17 cellular contexts compared by ENCODE assay signal in genomic region chr5:69528015-69528414, GRCh38. TPM values are rescaled to one million over a fixed set of nuclear protein-coding genes. Genes with fewer than 3 reads are reported as not detected.
DNase-seq lines count a peak whose midpoint lies in the region; ATAC-seq, FAIRE-seq and TF ChIP-seq lines count a peak whose summit lies in the region.
"Had no signal": no experiment of that assay in that cellular context is flagged by ENCODE, and none has a peak within 500 bp of the region (broad histone marks: within the 10 kb centered on the region; RNA-seq: fewer than 3 reads in every experiment).

No MANE protein-coding gene starts in this region.

- H3K27ac ChIP-seq in esophagus squamous epithelium = peak overlapping the region in 3 of 4 donors; percentile 11 to 60 (median 24)
- H3K27ac ChIP-seq: SJCRH30, suprapubic skin had no signal

- ATAC-seq in HG03025 (IDR thresholded peaks at IDR 0.05; ENCODE audit: low FRiP score, unreplicated experiment) = no peak
- ATAC-seq: sciatic nerve had no signal

- 44% methylated on average over 5 of the region's 5 CpGs for WGBS in esophagus squamous epithelium, 2 donors

- H3K27me3 ChIP-seq in H7 (ENCODE audit: control insufficient read depth, insufficient read depth, low read length) = no peaks in the 10 kb centered on the region
- no peaks in the 10 kb centered on the region for H3K27me3 ChIP-seq in esophagus squamous epithelium
- H3K27me3 ChIP-seq: SJCRH30, suprapubic skin had no signal

- peak; percentile 24 for DNase-seq in H7
- DNase-seq in NCI-H510A treated with DMSO at 0.1 percent for 48 hours (lab: John Stamatoyannopoulos, UW) = peak; percentile 39
- DNase-seq in esophagus squamous epithelium (lab: John Stamatoyannopoulos, UW) = no peak
- no peak for DNase-seq in progenitor cell of endocrine pancreas (ENCODE audit: low spot score, unreplicated experiment)
- DNase-seq in D721Med (ENCODE audit: insufficient read length, low spot score) = no peak
- no peak for DNase-seq in cerebellum (ENCODE audit: low spot score)
- DNase-seq in NCI-H524 (lab: John Stamatoyannopoulos, UW) = no peak
- DNase-seq: activated B cell treated with CpG ODN at 0.5 μM for 24 hours; activated CD8-positive, alpha-beta memory T cell treated with anti-CD3 and anti-CD28 coated beads for 24 hours; NCI-H1048; SJCRH30; stimulated activated CD4-positive, alpha-beta T cell treated with anti-CD3 and anti-CD28 coated beads, Interleukin-2, amount 100 ng/mL, for 24 hours; T-helper 2 cell had no signal

- no peak for TF ChIP-seq POLR2A in esophagus squamous epithelium (IDR thresholded peaks at IDR 0.05)

- H3K9me3 ChIP-seq in esophagus squamous epithelium = no peaks in the 10 kb centered on the region
- H3K9me3 ChIP-seq: SJCRH30, suprapubic skin had no signal

- H3K4me3 ChIP-seq in H7 (ENCODE audit: insufficient read depth, low read depth, low read length) = no peak overlapping the region
- no peak overlapping the region for H3K4me3 ChIP-seq in esophagus squamous epithelium
- H3K4me3 ChIP-seq: SJCRH30, suprapubic skin had no signal

- FAIRE-seq in D721Med (lab: Jason Lieb, UNC) = no peak

- H3K4me3 Mint-ChIP-seq in progenitor cell of endocrine pancreas (ENCODE audit: low read depth) = no peak overlapping the region
- H3K4me3 Mint-ChIP-seq: activated B cell treated with CpG ODN at 0.5 μM for 24 hours, IgD-negative memory B cell had no signal

- no peaks in the 10 kb centered on the region for H3K9me3 Mint-ChIP-seq in progenitor cell of endocrine pancreas (ENCODE audit: low read depth)
- H3K9me3 Mint-ChIP-seq: activated B cell treated with CpG ODN at 0.5 μM for 24 hours, IgD-negative memory B cell had no signal

- TF ChIP-seq CTCF in esophagus squamous epithelium (IDR thresholded peaks at IDR 0.05) = no peak
- no peak for TF ChIP-seq CTCF in progenitor cell of endocrine pancreas (IDR thresholded peaks at IDR 0.05; ENCODE audit: unreplicated experiment)
- no peak for TF ChIP-seq CTCF in D721Med (IDR thresholded peaks at IDR 0.05; ENCODE audit: insufficient read depth, missing control alignments)

- H3K27ac Mint-ChIP-seq in progenitor cell of endocrine pancreas = peak overlapping the region; percentile 64
- H3K27ac Mint-ChIP-seq: activated B cell treated with CpG ODN at 0.5 μM for 24 hours, IgD-negative memory B cell had no signal

- intact Hi-C loops in esophagus squamous epithelium (cut with DNase I) = no loop called here

- no peaks in the 10 kb centered on the region; the same call in none of the 2 replicates for H3K36me3 ChIP-seq in H7 (replicated peaks; ENCODE audit: control insufficient read depth, insufficient read depth, low read length)
- no peaks in the 10 kb centered on the region for H3K36me3 ChIP-seq in esophagus squamous epithelium
- H3K36me3 ChIP-seq: SJCRH30, suprapubic skin had no signal

- no peaks in the 10 kb centered on the region for H3K27me3 Mint-ChIP-seq in progenitor cell of endocrine pancreas

- H3K36me3 Mint-ChIP-seq in progenitor cell of endocrine pancreas (ENCODE audit: insufficient read depth) = peaks cover 19% of the 10 kb centered on the region
- H3K36me3 Mint-ChIP-seq: IgD-negative memory B cell had no signal

- H3K4me1 Mint-ChIP-seq in progenitor cell of endocrine pancreas (ENCODE audit: low read depth) = peaks cover 34% of the 10 kb centered on the region
- H3K4me1 Mint-ChIP-seq: activated B cell treated with CpG ODN at 0.5 μM for 24 hours, IgD-negative memory B cell had no signal

- peaks cover 0 to 34% (median 0%) of the 10 kb centered on the region in 3 donors for H3K4me1 ChIP-seq in esophagus squamous epithelium
- H3K4me1 ChIP-seq: SJCRH30 had no signal

RNA-seq across cellular contexts. Expression of gene GTF2H2C, which starts 32.0 kb away (rescaled TPM):
- total RNA-seq in H7 (2014; rRNA removed; shearing (Covaris generic)) = 59.2 and 61.4 TPM in 2 replicates
- total RNA-seq in esophagus squamous epithelium (10 to 100 TPM; 10.0 to 17.0 (median 11.4) TPM), progenitor cell of endocrine pancreas (52.6 and 64.1 TPM in 2 replicates), cerebellum (81.4 TPM)

RNA-seq across cellular contexts. Expression of gene OCLN, which starts 35.4 kb away (rescaled TPM):
- 33.3 and 39.9 TPM in 2 replicates for total RNA-seq in H7 (2014; rRNA removed; shearing (Covaris generic))
- total RNA-seq in esophagus squamous epithelium (10 to 100 TPM; 12.0 to 56.2 (median 31.8) TPM), progenitor cell of endocrine pancreas (131 and 143 TPM in 2 replicates), cerebellum (7.6 TPM)

Comparison
In these comparisons a context has a peak if more than half of its experiments do, and no peak if none do; other contexts are left out.
1. DNase-seq: peak in H7 (single experiment) and NCI-H510A treated with DMSO at 0.1 percent for 48 hours (single experiment); none in esophagus squamous epithelium (single experiment), progenitor cell of endocrine pancreas (single experiment), D721Med (single experiment), cerebellum (single experiment) and NCI-H524 (0 of 2).